In the genomic region with DNA sequence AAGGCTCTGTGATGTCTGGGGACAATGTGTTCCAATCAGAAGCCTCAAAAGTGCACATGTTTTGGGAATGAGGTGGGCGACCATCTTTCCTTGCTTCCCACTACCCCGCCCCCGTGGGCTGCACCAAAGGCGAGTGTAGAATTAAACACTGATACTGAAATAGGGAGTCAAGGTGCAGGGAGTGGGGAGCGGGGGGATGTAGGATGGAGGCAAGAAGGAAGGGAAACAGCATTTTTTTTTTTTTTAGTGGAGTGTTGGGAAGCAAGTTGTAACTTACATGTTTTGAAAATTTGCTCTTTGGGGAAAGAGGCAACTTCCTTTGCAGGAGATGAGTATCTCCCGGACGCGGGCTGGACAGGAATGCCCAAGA, we compare ENCODE assay signal across 15 cellular contexts. TPM values are rescaled to one million over a fixed set of nuclear protein-coding genes. Genes with fewer than 3 reads are reported as not detected.
DNase-seq lines count a peak whose midpoint lies in the region; ATAC-seq, FAIRE-seq and TF ChIP-seq lines count a peak whose summit lies in the region.
"Had no signal": no experiment of that assay in that cellular context is flagged by ENCODE, and none has a peak within 500 bp of the region (broad histone marks: within the 10 kb centered on the region; RNA-seq: fewer than 3 reads in every experiment).

No MANE protein-coding gene starts in this region.

- FAIRE-seq in keratinocyte (lab: Jason Lieb, UNC), result no peak

- H3K4me2 ChIP-seq in keratinocyte (ENCODE audit: control insufficient read depth, extremely low read depth, insufficient read depth, low read depth, low read length), result peak overlapping the region; percentile 89

- peak overlapping the region; percentile 95 for H3K27ac Mint-ChIP-seq in stimulated activated naive B cell treated with anti-CD40 and anti-IgM and Interleukin-4, amounts not matched to agents 10 μg/mL and 1 μg/mL and 100 μg/mL, for 72 hours
- H3K27ac Mint-ChIP-seq: CD8-positive, alpha-beta T cell; dendritic cell treated with granulocyte-macrophage colony-stimulating factor and Interleukin-4, amounts not matched to agents 40 ng/mL and 50 ng/mL, for 4 days had no signal

- peaks cover 9% of the 10 kb centered on the region for H3K4me1 ChIP-seq in keratinocyte (ENCODE audit: control insufficient read depth, extremely low read depth, insufficient read depth, low read length)

- H3K27ac ChIP-seq in WERI-Rb-1 (no peak overlapping the region), keratinocyte (ENCODE audit: control insufficient read depth, insufficient read depth, low read length) (no peak overlapping the region)
- H3K27ac ChIP-seq: GM23248, RWPE1 had no signal

- no peaks in the 10 kb centered on the region for H3K79me2 ChIP-seq in keratinocyte (ENCODE audit: control insufficient read depth, insufficient read depth, low read length)

- H3K27me3 ChIP-seq in WERI-Rb-1 (ENCODE audit: insufficient read depth, low read depth, severe bottlenecking) (no peaks in the 10 kb centered on the region), keratinocyte (ENCODE audit: control insufficient read depth, extremely low read depth, insufficient read depth, low read length) (peaks cover 14% of the 10 kb centered on the region)

- peaks cover 0 to 3% of the 10 kb centered on the region in 2 donors for H3K9me3 Mint-ChIP-seq in stimulated activated naive B cell treated with anti-CD40 and anti-IgM and Interleukin-4, amounts not matched to agents 10 μg/mL and 1 μg/mL and 100 μg/mL, for 72 hours
- H3K9me3 Mint-ChIP-seq: CD8-positive, alpha-beta T cell; dendritic cell treated with granulocyte-macrophage colony-stimulating factor and Interleukin-4, amounts not matched to agents 40 ng/mL and 50 ng/mL, for 4 days had no signal

- H3K9me1 ChIP-seq in keratinocyte (ENCODE audit: control insufficient read depth, extremely low read depth, insufficient read depth, low read length), result no peaks in the 10 kb centered on the region

- peaks cover 35 to 53% of the 10 kb centered on the region in 2 donors for H3K4me1 Mint-ChIP-seq in stimulated activated naive B cell treated with anti-CD40 and anti-IgM and Interleukin-4, amounts not matched to agents 10 μg/mL and 1 μg/mL and 100 μg/mL, for 72 hours

- H2AFZ ChIP-seq in keratinocyte (ENCODE audit: control insufficient read depth, low read length), result no peak overlapping the region

- H3K9ac ChIP-seq in keratinocyte (ENCODE audit: control insufficient read depth, extremely low read depth, insufficient read depth, low read length), result no peak overlapping the region
- H3K9ac ChIP-seq: GM23248 had no signal

- H3K4me3 ChIP-seq in WERI-Rb-1 (ENCODE audit: low read depth, low read length) (peak overlapping the region; percentile 81), keratinocyte (ENCODE audit: control insufficient read depth in 2 of 3, extremely low read depth in 1 of 3, insufficient read depth in 2 of 3, low read depth in 1 of 3, low read length in 3 of 3) (peak overlapping the region; percentile 68 to 80 (median 75))

- peaks cover 7 to 20% of the 10 kb centered on the region in 2 donors for H3K36me3 Mint-ChIP-seq in stimulated activated naive B cell treated with anti-CD40 and anti-IgM and Interleukin-4, amounts not matched to agents 10 μg/mL and 1 μg/mL and 100 μg/mL, for 72 hours
- H3K36me3 Mint-ChIP-seq: CD8-positive, alpha-beta T cell had no signal

- peaks cover 74 to 89% of the 10 kb centered on the region in 2 donors for H3K27me3 Mint-ChIP-seq in stimulated activated naive B cell treated with anti-CD40 and anti-IgM and Interleukin-4, amounts not matched to agents 10 μg/mL and 1 μg/mL and 100 μg/mL, for 72 hours

- ATAC-seq in stimulated activated naive B cell treated with anti-CD40 and anti-IgM and Interleukin-4, amounts not matched to agents 10 μg/mL and 1 μg/mL and 100 μg/mL, for 72 hours (replicated peaks), result no peak
- ATAC-seq: CD8-positive, alpha-beta T cell had no signal

- H4K20me1 ChIP-seq in keratinocyte (ENCODE audit: control insufficient read depth, extremely low read depth, insufficient read depth, low read length), result no peaks in the 10 kb centered on the region

- H3K9me3 ChIP-seq in WERI-Rb-1 (ENCODE audit: severe bottlenecking) (no peaks in the 10 kb centered on the region), keratinocyte (ENCODE audit: control insufficient read depth, low read depth, low read length) (no peaks in the 10 kb centered on the region)

- TF ChIP-seq CTCF in WERI-Rb-1 (IDR thresholded peaks at IDR 0.05; ENCODE audit: low read depth, low read length) (no peak), keratinocyte (optimal IDR thresholded peaks at IDR 0.05 in 1 of 3, IDR thresholded peaks at IDR 0.05 in 1 of 3, conservative IDR thresholded peaks at IDR 0.05 in 1 of 3; ENCODE audit: extremely low read depth in 1 of 3, insufficient read depth in 2 of 3, low read length in 3 of 3) (no peak)

- peak overlapping the region in 1 of 2 donors; percentile 28 for H3K4me3 Mint-ChIP-seq in stimulated activated naive B cell treated with anti-CD40 and anti-IgM and Interleukin-4, amounts not matched to agents 10 μg/mL and 1 μg/mL and 100 μg/mL, for 72 hours
- H3K4me3 Mint-ChIP-seq: CD8-positive, alpha-beta T cell; dendritic cell treated with granulocyte-macrophage colony-stimulating factor and Interleukin-4, amounts not matched to agents 40 ng/mL and 50 ng/mL, for 4 days had no signal

- DNase-seq in NCI-H1105 treated with DMSO at 0.1 percent for 48 hours (lab: John Stamatoyannopoulos, UW) (peak; percentile 96), NCI-H1105 (lab: John Stamatoyannopoulos, UW) (no peak), WERI-Rb-1 (no peak), keratinocyte (ENCODE audit: low read depth, low spot score) (no peak), islet precursor cell (no peak), SHP77 (lab: John Stamatoyannopoulos, UW) (no peak)
- no peak for DNase-seq in stimulated activated naive B cell treated with anti-CD40 and anti-IgM and Interleukin-4, amounts not matched to agents 10 μg/mL and 1 μg/mL and 100 μg/mL, for 72 hours
- no peak for DNase-seq in activated CD4-positive, alpha-beta T cell treated with anti-CD3 and anti-CD28 coated beads, Interleukin-2, amount 50 U/mL, for 48 hours
- DNase-seq: activated CD4-positive, alpha-beta T cell treated with anti-CD3 and anti-CD28 coated beads, Interleukin-2, amount 50 U/mL, for 1 hour; CD8-positive, alpha-beta T cell; KG1; stimulated activated CD4-positive, alpha-beta T cell treated with anti-CD3 and anti-CD28 coated beads, Interleukin-4, amount 100 ng/mL, for 24 hours had no signal

- H3K36me3 ChIP-seq in WERI-Rb-1 (peaks cover 3% of the 10 kb centered on the region; the same call in 1 of the 2 replicates), keratinocyte (ENCODE audit: control insufficient read depth in 2 of 2, extremely low read depth in 1 of 2, insufficient read depth in 2 of 2, low read length in 2 of 2) (no peaks in the 10 kb centered on the region)

- dilution Hi-C loops in keratinocyte (cut with MboI; ENCODE audit: extremely low pct_ligation_motif_present, low sequenced_read_pairs), result loop anchor here (25.0 kb wide), 1 partner anchor 1113 kb away; no protein-coding TSS in a partner anchor

RNA-seq across cellular contexts. Expression of gene DLX5, which starts 0.5 kb away (rescaled TPM):
- 0.67 to 2.3 TPM (median 0.83 TPM) in 3 replicates for polyA plus RNA-seq in keratinocyte
- 10.6 TPM for polyA plus RNA-seq in keratinocyte (2011; ENCODE audit: low read depth)
- 1.1 and 2.0 TPM in 2 replicates for polyA plus RNA-seq in keratinocyte (2011; cell fraction: cytosol; rRNA removed)
- polyA plus RNA-seq in keratinocyte (2011; cell fraction: nucleus; rRNA removed), result 5.4 and 8.5 TPM in 2 replicates
- polyA plus RNA-seq in keratinocyte (2012; ENCODE audit: low replicate concordance), result 1.00 and 18.5 TPM in 2 replicates
- polyA minus RNA-seq in keratinocyte, result 2.2 to 2.8 TPM in 2 of 3 replicates, not detected in the other
- polyA minus RNA-seq in keratinocyte (2011; cell fraction: cytosol; rRNA and poly(A)+ RNA removed), result 2.5 TPM
- 3.2 and 4.0 TPM in 2 replicates for polyA minus RNA-seq in keratinocyte (2011; cell fraction: nucleus; rRNA and poly(A)+ RNA removed)
- polyA plus RNA-seq: GM23248 had no signal

RNA-seq across cellular contexts. Expression of gene DLX6, which starts 19.8 kb away (rescaled TPM):
- polyA plus RNA-seq in keratinocyte, result 0.05 TPM in 1 of 3 replicates, not detected in the others
- polyA plus RNA-seq in keratinocyte (2011; ENCODE audit: low read depth), result 0.25 TPM
- 0.06 and 0.18 TPM in 2 replicates for polyA plus RNA-seq in keratinocyte (2011; cell fraction: cytosol; rRNA removed)
- polyA plus RNA-seq in keratinocyte (2011; cell fraction: nucleus; rRNA removed), result 0.13 and 0.14 TPM in 2 replicates
- polyA plus RNA-seq in keratinocyte (2012; ENCODE audit: low replicate concordance), result 0.20 TPM in 1 of 2 replicates, not detected in the other
- polyA minus RNA-seq in keratinocyte, result not detected in 3 replicates
- polyA minus RNA-seq in keratinocyte (2011; cell fraction: cytosol; rRNA and poly(A)+ RNA removed), result not detected
- not detected in 2 replicates for polyA minus RNA-seq in keratinocyte (2011; cell fraction: nucleus; rRNA and poly(A)+ RNA removed)
- polyA plus RNA-seq: GM23248 had no signal
